22 cellular contexts compared by ENCODE assay signal in the genomic region with DNA sequence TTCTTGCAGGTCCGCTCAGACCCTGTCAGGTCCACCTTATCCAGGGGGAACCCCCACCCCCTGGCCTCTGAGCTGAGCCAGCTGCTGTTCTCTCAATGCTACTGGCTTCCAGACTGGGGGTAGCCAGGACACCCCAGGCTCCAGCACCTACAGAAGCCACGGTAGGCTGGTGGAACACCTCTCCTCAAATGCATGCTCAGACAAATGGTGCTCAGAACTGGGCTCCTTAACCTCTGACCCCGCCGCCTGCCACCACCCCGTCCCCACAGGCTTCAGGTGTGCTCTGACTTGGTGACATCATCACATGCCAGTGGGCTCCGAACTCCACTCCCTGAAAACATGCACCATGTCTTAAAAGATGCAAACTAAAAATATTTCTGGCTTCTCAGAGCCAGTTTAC. TPM values are rescaled to one million over a fixed set of nuclear protein-coding genes. Genes with fewer than 3 reads are reported as not detected.
DNase-seq lines count a peak whose midpoint lies in the region; ATAC-seq, FAIRE-seq and TF ChIP-seq lines count a peak whose summit lies in the region.
"Had no signal": no experiment of that assay in that cellular context is flagged by ENCODE, and none has a peak within 500 bp of the region (broad histone marks: within the 10 kb centered on the region; RNA-seq: fewer than 3 reads in every experiment).

No MANE protein-coding gene starts in this region.

- POLR2A ChIA-PET in CD4-positive, alpha-beta memory T cell (lab: Charles Lee; ENCODE audit: partially characterized antibody), result interaction anchor here (0.7 to 87.2 kb wide), 5 partner anchors 2 to 1924 kb away, joined by 3 to 6015 read pairs (median 3); a partner anchor contains a TSS
- POLR2A ChIA-PET in activated CD8-positive, alpha-beta T cell treated with anti-CD3 and anti-CD28 coated beads, Interleukin-2, amount 10 ng/mL, durations not matched to agents 7 days and 5 days (lab: Charles Lee), result interaction anchor here (1.5 to 1.6 kb wide), 2 partner anchors 9 to 36 kb away, joined by 3 to 6 read pairs; no protein-coding TSS in a partner anchor

- CTCF ChIA-PET in CD4-positive, alpha-beta memory T cell (lab: Charles Lee; ENCODE audit: partially characterized antibody), result interaction anchor here (0.7 to 1.9 kb wide), 4 partner anchors 10 to 28 kb away, joined by 3 to 4 read pairs (median 4); no protein-coding TSS in a partner anchor
- CTCF ChIA-PET in activated CD8-positive, alpha-beta T cell treated with anti-CD3 and anti-CD28 coated beads, Interleukin-2, amount 10 ng/mL, durations not matched to agents 7 days and 5 days (lab: Charles Lee), result interaction anchor here (0.8 to 4.7 kb wide), 5 partner anchors 9 to 49 kb away, joined by 3 to 24 read pairs (median 6); no protein-coding TSS in a partner anchor

- peaks cover 6% of the 10 kb centered on the region for H3K9me1 ChIP-seq in keratinocyte (ENCODE audit: control insufficient read depth, extremely low read depth, insufficient read depth, low read length)

- peaks cover 39% of the 10 kb centered on the region for H3K36me3 Mint-ChIP-seq in CD4-positive, CD25-positive, alpha-beta regulatory T cell
- peaks cover 33 to 63% of the 10 kb centered on the region in 2 donors for H3K36me3 Mint-ChIP-seq in CD4-positive, alpha-beta memory T cell
- peaks cover 64% of the 10 kb centered on the region for H3K36me3 Mint-ChIP-seq in activated CD8-positive, alpha-beta T cell treated with anti-CD3 and anti-CD28 coated beads, Interleukin-2, amount 10 ng/mL, durations not matched to agents 7 days and 5 days (ENCODE audit: low read depth)
- H3K36me3 Mint-ChIP-seq: stimulated activated memory B cell treated with anti-CD40 and anti-IgM and Interleukin-4, amounts not matched to agents 10 μg/mL and 1 μg/mL and 100 μg/mL, for 72 hours had no signal

- no peaks in the 10 kb centered on the region for H3K27me3 Mint-ChIP-seq in CD4-positive, CD25-positive, alpha-beta regulatory T cell
- no peaks in the 10 kb centered on the region for H3K27me3 Mint-ChIP-seq in CD4-positive, alpha-beta memory T cell
- H3K27me3 Mint-ChIP-seq in activated CD8-positive, alpha-beta T cell treated with anti-CD3 and anti-CD28 coated beads, Interleukin-2, amount 10 ng/mL, durations not matched to agents 7 days and 5 days (ENCODE audit: low read depth), result no peaks in the 10 kb centered on the region
- H3K27me3 Mint-ChIP-seq: stimulated activated memory B cell treated with anti-CD40 and anti-IgM and Interleukin-4, amounts not matched to agents 10 μg/mL and 1 μg/mL and 100 μg/mL, for 72 hours had no signal

- no peaks in the 10 kb centered on the region for H3K27me3 ChIP-seq in CD4-positive, CD25-positive, alpha-beta regulatory T cell (ENCODE audit: control insufficient read depth, insufficient read depth, low read length)
- H3K27me3 ChIP-seq in CD4-positive, alpha-beta memory T cell (ENCODE audit: insufficient read depth, low read length), result no peaks in the 10 kb centered on the region
- H3K27me3 ChIP-seq in keratinocyte (ENCODE audit: control insufficient read depth, extremely low read depth, insufficient read depth, low read length), result no peaks in the 10 kb centered on the region
- no peaks in the 10 kb centered on the region for H3K27me3 ChIP-seq in breast epithelium
- H3K27me3 ChIP-seq: colonic mucosa, pancreas had no signal

- peaks cover 94% of the 10 kb centered on the region for H3K4me1 ChIP-seq in CD4-positive, CD25-positive, alpha-beta regulatory T cell (ENCODE audit: control insufficient read depth, insufficient read depth, low read length, poor library complexity, severe bottlenecking)
- peaks cover 96% of the 10 kb centered on the region for H3K4me1 ChIP-seq in CD4-positive, alpha-beta memory T cell (ENCODE audit: insufficient read depth, low read length)
- peaks cover 53% of the 10 kb centered on the region for H3K4me1 ChIP-seq in keratinocyte (ENCODE audit: control insufficient read depth, extremely low read depth, insufficient read depth, low read length)
- H3K4me1 ChIP-seq in breast epithelium, result no peaks in the 10 kb centered on the region
- H3K4me1 ChIP-seq: colonic mucosa, pancreas had no signal

- no peak for ATAC-seq in CD4-positive, CD25-positive, alpha-beta regulatory T cell (ENCODE audit: low read depth in 2 of 2)
- ATAC-seq in activated CD8-positive, alpha-beta T cell treated with anti-CD3 and anti-CD28 coated beads, Interleukin-2, amount 10 ng/mL, durations not matched to agents 7 days and 5 days, result no peak
- ATAC-seq in HG02571 (IDR thresholded peaks at IDR 0.05; ENCODE audit: unreplicated experiment) (no peak), HG03135 (IDR thresholded peaks at IDR 0.05; ENCODE audit: unreplicated experiment) (no peak)
- ATAC-seq: pancreas; stimulated activated memory B cell treated with anti-CD40 and anti-IgM and Interleukin-4, amounts not matched to agents 10 μg/mL and 1 μg/mL and 100 μg/mL, for 72 hours had no signal

- peak overlapping the region; percentile 77 for H3K4me3 ChIP-seq in CD4-positive, CD25-positive, alpha-beta regulatory T cell (ENCODE audit: low read depth, low read length)
- H3K4me3 ChIP-seq in CD4-positive, alpha-beta memory T cell (ENCODE audit: low read length in 2 of 2), result no peak overlapping the region
- H3K4me3 ChIP-seq in keratinocyte (ENCODE audit: control insufficient read depth in 2 of 3, extremely low read depth in 1 of 3, insufficient read depth in 2 of 3, low read depth in 1 of 3, low read length in 3 of 3) (no peak overlapping the region), breast epithelium (no peak overlapping the region)
- H3K4me3 ChIP-seq: colonic mucosa, pancreas, thoracic aorta had no signal

- intact Hi-C loops in CD4-positive, alpha-beta memory T cell (cut with micrococcal nuclease), result loop anchor here (2.0 kb wide), 1 partner anchor 13 kb away; no protein-coding TSS in a partner anchor
- intact Hi-C loops in breast epithelium (cut with DNase I; ENCODE audit: low total_unique reads), result no loop called here

- no peak for TF ChIP-seq CTCF in keratinocyte (optimal IDR thresholded peaks at IDR 0.05 in 1 of 3, IDR thresholded peaks at IDR 0.05 in 1 of 3, conservative IDR thresholded peaks at IDR 0.05 in 1 of 3; ENCODE audit: extremely low read depth in 1 of 3, insufficient read depth in 2 of 3, low read length in 3 of 3)
- no peak for TF ChIP-seq CTCF in breast epithelium (IDR thresholded peaks at IDR 0.05)

- peaks cover 77% of the 10 kb centered on the region for H3K79me2 ChIP-seq in keratinocyte (ENCODE audit: control insufficient read depth, insufficient read depth, low read length)

- peak overlapping the region; percentile 68 to 79 (median 78) for H3K4me3 Mint-ChIP-seq in CD4-positive, CD25-positive, alpha-beta regulatory T cell
- peak overlapping the region; percentile 63 to 90 (median 86) for H3K4me3 Mint-ChIP-seq in CD4-positive, alpha-beta memory T cell
- no peak overlapping the region for H3K4me3 Mint-ChIP-seq in activated CD8-positive, alpha-beta T cell treated with anti-CD3 and anti-CD28 coated beads, Interleukin-2, amount 10 ng/mL, durations not matched to agents 7 days and 5 days
- H3K4me3 Mint-ChIP-seq: nephron progenitor cell; stimulated activated memory B cell treated with anti-CD40 and anti-IgM and Interleukin-4, amounts not matched to agents 10 μg/mL and 1 μg/mL and 100 μg/mL, for 72 hours had no signal

- no peak overlapping the region for H2AFZ ChIP-seq in keratinocyte (ENCODE audit: control insufficient read depth, low read length)

- H3K9me3 Mint-ChIP-seq in CD4-positive, CD25-positive, alpha-beta regulatory T cell, result no peaks in the 10 kb centered on the region
- H3K9me3 Mint-ChIP-seq in CD4-positive, alpha-beta memory T cell, result peaks cover 0 to 2% (median 0%) of the 10 kb centered on the region in 8 donors
- H3K9me3 Mint-ChIP-seq in activated CD8-positive, alpha-beta T cell treated with anti-CD3 and anti-CD28 coated beads, Interleukin-2, amount 10 ng/mL, durations not matched to agents 7 days and 5 days (ENCODE audit: insufficient read depth), result no peaks in the 10 kb centered on the region
- H3K9me3 Mint-ChIP-seq: nephron progenitor cell had no signal

- no peaks in the 10 kb centered on the region for H3K9me3 ChIP-seq in CD4-positive, CD25-positive, alpha-beta regulatory T cell (ENCODE audit: control insufficient read depth in 2 of 2, low read length in 2 of 2)
- H3K9me3 ChIP-seq in CD4-positive, alpha-beta memory T cell (ENCODE audit: control insufficient read depth in 1 of 2, low read length in 2 of 2), result no peaks in the 10 kb centered on the region
- H3K9me3 ChIP-seq in keratinocyte (ENCODE audit: control insufficient read depth, low read depth, low read length) (no peaks in the 10 kb centered on the region), breast epithelium (no peaks in the 10 kb centered on the region)
- H3K9me3 ChIP-seq: colonic mucosa, pancreas, thoracic aorta had no signal

- H3K36me3 ChIP-seq in CD4-positive, CD25-positive, alpha-beta regulatory T cell (ENCODE audit: control insufficient read depth, insufficient read depth, low read length), result peaks cover 35% of the 10 kb centered on the region
- H3K36me3 ChIP-seq in CD4-positive, alpha-beta memory T cell (ENCODE audit: insufficient read depth, low read length), result peaks cover 19% of the 10 kb centered on the region
- H3K36me3 ChIP-seq in keratinocyte (ENCODE audit: control insufficient read depth in 2 of 2, extremely low read depth in 1 of 2, insufficient read depth in 2 of 2, low read length in 2 of 2), result peaks cover 0 to 5% of the 10 kb centered on the region in 2 experiments
- no peaks in the 10 kb centered on the region for H3K36me3 ChIP-seq in breast epithelium
- H3K36me3 ChIP-seq: colonic mucosa, pancreas, thoracic aorta, WERI-Rb-1 had no signal

- dilution Hi-C loops in keratinocyte (cut with MboI; ENCODE audit: extremely low pct_ligation_motif_present, low sequenced_read_pairs), result no loop called here

- peaks cover 4% of the 10 kb centered on the region for H4K20me1 ChIP-seq in keratinocyte (ENCODE audit: control insufficient read depth, extremely low read depth, insufficient read depth, low read length)

- FAIRE-seq in keratinocyte (lab: Jason Lieb, UNC), result no peak
- FAIRE-seq: pancreas had no signal

- no peak for DNase-seq in CD4-positive, CD25-positive, alpha-beta regulatory T cell
- DNase-seq in CD4-positive, alpha-beta memory T cell, result no peak
- DNase-seq in activated CD8-positive, alpha-beta T cell treated with anti-CD3 and anti-CD28 coated beads, Interleukin-2, amount 10 ng/mL, durations not matched to agents 7 days and 5 days, result no peak
- no peak for DNase-seq in keratinocyte (ENCODE audit: low read depth, low spot score)
- no peak for DNase-seq in breast epithelium (ENCODE audit: low spot score in 2 of 2)
- DNase-seq: activated CD8-positive, alpha-beta memory T cell treated with anti-CD3 and anti-CD28 coated beads for 24 hours; activated T-cell treated with anti-CD3 and anti-CD28 coated beads, Interleukin-2, amount 50 U/mL, for 1 hour; colonic mucosa; DMS153; IMR-90; midbrain; NCI-H1092 treated with DMSO at 0.1 percent for 48 hours; NCI-H1930; NCI-H526 treated with DMSO at 0.1 percent for 48 hours; nephron progenitor cell; pancreas; WERI-Rb-1 had no signal

- no peak for TF ChIP-seq POLR2A in breast epithelium (IDR thresholded peaks at IDR 0.05)

- H3K4me2 ChIP-seq in keratinocyte (ENCODE audit: control insufficient read depth, extremely low read depth, insufficient read depth, low read depth, low read length), result peak overlapping the region; percentile 8

- peak overlapping the region; percentile 32 to 85 (median 65) for H3K27ac Mint-ChIP-seq in CD4-positive, CD25-positive, alpha-beta regulatory T cell
- H3K27ac Mint-ChIP-seq in CD4-positive, alpha-beta memory T cell, result peak overlapping the region; percentile 71 to 94 (median 92)
- peak overlapping the region; percentile 64 for H3K27ac Mint-ChIP-seq in activated CD8-positive, alpha-beta T cell treated with anti-CD3 and anti-CD28 coated beads, Interleukin-2, amount 10 ng/mL, durations not matched to agents 7 days and 5 days
- H3K27ac Mint-ChIP-seq: nephron progenitor cell; stimulated activated memory B cell treated with anti-CD40 and anti-IgM and Interleukin-4, amounts not matched to agents 10 μg/mL and 1 μg/mL and 100 μg/mL, for 72 hours had no signal

- peaks cover 27 to 94% (median 74%) of the 10 kb centered on the region in 4 donors for H3K4me1 Mint-ChIP-seq in CD4-positive, CD25-positive, alpha-beta regulatory T cell
- H3K4me1 Mint-ChIP-seq in CD4-positive, alpha-beta memory T cell, result peaks cover 71 to 98% (median 86%) of the 10 kb centered on the region in 4 donors
- H3K4me1 Mint-ChIP-seq in activated CD8-positive, alpha-beta T cell treated with anti-CD3 and anti-CD28 coated beads, Interleukin-2, amount 10 ng/mL, durations not matched to agents 7 days and 5 days (ENCODE audit: low read depth), result peaks cover 90% of the 10 kb centered on the region
- H3K4me1 Mint-ChIP-seq: stimulated activated memory B cell treated with anti-CD40 and anti-IgM and Interleukin-4, amounts not matched to agents 10 μg/mL and 1 μg/mL and 100 μg/mL, for 72 hours had no signal

- H3K9ac ChIP-seq in keratinocyte (ENCODE audit: control insufficient read depth, extremely low read depth, insufficient read depth, low read length), result no peak overlapping the region

- peak overlapping the region; percentile 62 for H3K27ac ChIP-seq in CD4-positive, CD25-positive, alpha-beta regulatory T cell (ENCODE audit: insufficient read depth, low read length, poor library complexity, severe bottlenecking)
- H3K27ac ChIP-seq in CD4-positive, alpha-beta memory T cell (ENCODE audit: low read depth, low read length), result peak overlapping the region; percentile 24
- H3K27ac ChIP-seq in keratinocyte (ENCODE audit: control insufficient read depth, insufficient read depth, low read length) (peak overlapping the region; percentile 13), breast epithelium (no peak overlapping the region)
- H3K27ac ChIP-seq: colonic mucosa, pancreas, thoracic aorta, WERI-Rb-1 had no signal

RNA-seq across cellular contexts. Expression of a gene that starts 54.4 kb away (rescaled TPM):
- total RNA-seq in CD4-positive, CD25-positive, alpha-beta regulatory T cell, result 210 TPM
- 1 to 10 TPM; 5.3 to 5.7 (median 5.4) TPM for polyA plus RNA-seq in CD4-positive, CD25-positive, alpha-beta regulatory T cell
- 100 to 1,000 TPM; 163 to 165 TPM for total RNA-seq in CD4-positive, alpha-beta memory T cell
- 10 to 100 TPM in 1 of 2 donors, 1 to 10 TPM in 1; 2.6 to 11.6 TPM for polyA plus RNA-seq in CD4-positive, alpha-beta memory T cell
- total RNA-seq in activated CD8-positive, alpha-beta T cell treated with anti-CD3 and anti-CD28 coated beads, Interleukin-2, amount 10 ng/mL, durations not matched to agents 7 days and 5 days, result 10 to 100 TPM; 68.6 to 70.6 TPM
- polyA plus RNA-seq in keratinocyte, result 3.6 to 6.4 TPM (median 5.2 TPM) in 3 replicates
- 2.3 TPM for polyA plus RNA-seq in keratinocyte (2011; ENCODE audit: low read depth)
- 2.6 and 3.0 TPM in 2 replicates for polyA plus RNA-seq in keratinocyte (2011; cell fraction: cytosol; rRNA removed)
- polyA plus RNA-seq in keratinocyte (2011; cell fraction: nucleus; rRNA removed), result 10.9 and 11.1 TPM in 2 replicates
- 3.9 and 7.8 TPM in 2 replicates for polyA plus RNA-seq in keratinocyte (2012; ENCODE audit: low replicate concordance)
- polyA minus RNA-seq in keratinocyte, result 6.5 to 9.3 TPM (median 8.7 TPM) in 3 replicates
- polyA minus RNA-seq in keratinocyte (2011; cell fraction: cytosol; rRNA and poly(A)+ RNA removed), result 9.4 TPM
- 17.1 and 20.4 TPM in 2 replicates for polyA minus RNA-seq in keratinocyte (2011; cell fraction: nucleus; rRNA and poly(A)+ RNA removed)
- 1 to 10 TPM in 2 of 3 donors, under 1 TPM in 1; 0.96 to 3.9 (median 2.6) TPM for total RNA-seq in breast epithelium
- total RNA-seq: G401 had no signal
- polyA plus RNA-seq: IMR-90 had no signal

Comparison
In these comparisons a context has a peak if more than half of its experiments do, and no peak if none do; other contexts are left out.
1. H3K27ac ChIP-seq: peak in CD4-positive, CD25-positive, alpha-beta regulatory T cell (single experiment), CD4-positive, alpha-beta memory T cell (single experiment) and keratinocyte (single experiment); none in breast epithelium (0 of 2).
2. RNA of a gene that starts 54.4 kb away (total RNA-seq): 210 TPM in CD4-positive, CD25-positive, alpha-beta regulatory T cell (single experiment), 163 to 165 TPM in CD4-positive, alpha-beta memory T cell and 68.6 to 70.6 TPM in activated CD8-positive, alpha-beta T cell treated with anti-CD3 and anti-CD28 coated beads, Interleukin-2, amount 10 ng/mL, durations not matched to agents 7 days and 5 days; 0.96 to 3.9 TPM in breast epithelium; every median in the first group is over 10 times any median in the second.
3. Peak in every context shown above with its lines, with median percentiles within 50 percentile points of each other: H3K27ac Mint-ChIP-seq.